18 cellular contexts compared by ENCODE assay signal in genomic region chr11:122681070-122681469, GRCh38. TPM values are rescaled to one million over a fixed set of nuclear protein-coding genes. Genes with fewer than 3 reads are reported as not detected.
DNase-seq lines count a peak whose midpoint lies in the region; ATAC-seq, FAIRE-seq and TF ChIP-seq lines count a peak whose summit lies in the region.
"Had no signal": no experiment of that assay in that cellular context is flagged by ENCODE, and none has a peak within 500 bp of the region (broad histone marks: within the 10 kb centered on the region; RNA-seq: fewer than 3 reads in every experiment).

No MANE protein-coding gene starts in this region.

- H3K4me3 ChIP-seq in SK-N-SH (ENCODE audit: low read depth in 2 of 2, low read length in 1 of 2) (no peak overlapping the region), astrocyte (ENCODE audit: insufficient read depth, low read depth, low read length) (no peak overlapping the region), neural progenitor cell (no peak overlapping the region)
- H3K4me3 ChIP-seq: Peyer's patch had no signal

- H3K27ac Mint-ChIP-seq in astrocyte (ENCODE audit: unreplicated experiment) (no peak overlapping the region), glutamatergic neuron (ENCODE audit: unreplicated experiment) (peak overlapping the region; percentile 68), neural progenitor cell (no peak overlapping the region)
- H3K27ac Mint-ChIP-seq in activated T-cell treated with anti-CD3 and anti-CD28 coated beads, Interleukin-2, amount 50 U/mL, for 72 hours = no peak overlapping the region

- H3K79me2 ChIP-seq in SK-N-SH (ENCODE audit: insufficient read depth) = peaks cover 95% of the 10 kb centered on the region
- peaks cover 80% of the 10 kb centered on the region for H3K79me2 ChIP-seq in astrocyte (ENCODE audit: insufficient read depth, low read length)
- no peaks in the 10 kb centered on the region for H3K79me2 ChIP-seq in neural progenitor cell (ENCODE audit: low read depth)

- peak; percentile 64 for FAIRE-seq in astrocyte (lab: Jason Lieb, UNC)

- no peak overlapping the region for H3K4me3 Mint-ChIP-seq in astrocyte (ENCODE audit: unreplicated experiment)
- H3K4me3 Mint-ChIP-seq in glutamatergic neuron (ENCODE audit: unreplicated experiment) = no peak overlapping the region
- H3K4me3 Mint-ChIP-seq in activated T-cell treated with anti-CD3 and anti-CD28 coated beads, Interleukin-2, amount 50 U/mL, for 72 hours = no peak overlapping the region
- no peak overlapping the region for H3K4me3 Mint-ChIP-seq in neural progenitor cell
- H3K4me3 Mint-ChIP-seq: CD14-positive monocyte had no signal

- no peak for TF ChIP-seq RAD21 in SK-N-SH (IDR thresholded peaks at IDR 0.05; ENCODE audit: low read length)

- H3K27ac ChIP-seq in SK-N-SH (ENCODE audit: low read depth in 2 of 2, low read length in 1 of 2) (peak overlapping the region in 1 of 2 experiments; percentile 34; a peak in 2 of 4 replicates), astrocyte (ENCODE audit: low read depth, low read length) (no peak overlapping the region), neural progenitor cell (no peak overlapping the region)
- H3K27ac ChIP-seq: 22Rv1, KMS-11, Peyer's patch had no signal

- no peaks in the 10 kb centered on the region for H3K9me3 Mint-ChIP-seq in astrocyte (ENCODE audit: unreplicated experiment)
- H3K9me3 Mint-ChIP-seq in glutamatergic neuron (ENCODE audit: unreplicated experiment) = no peaks in the 10 kb centered on the region
- H3K9me3 Mint-ChIP-seq in activated T-cell treated with anti-CD3 and anti-CD28 coated beads, Interleukin-2, amount 50 U/mL, for 72 hours = no peaks in the 10 kb centered on the region
- no peaks in the 10 kb centered on the region for H3K9me3 Mint-ChIP-seq in neural progenitor cell
- H3K9me3 Mint-ChIP-seq: CD14-positive monocyte had no signal

- no peak for ATAC-seq in SK-N-SH treated with all-trans-retinoic acid at 6 μM for 48 hours
- ATAC-seq in activated T-cell treated with anti-CD3 and anti-CD28 coated beads, Interleukin-2, amount 50 U/mL, for 72 hours (replicated peaks in 1 of 2) = no peak

- POLR2A ChIA-PET in SK-N-SH (lab: Yijun Ruan, JAX) = no interaction called here

- H3K36me3 Mint-ChIP-seq in astrocyte (ENCODE audit: low read depth, unreplicated experiment) = no peaks in the 10 kb centered on the region
- H3K36me3 Mint-ChIP-seq in glutamatergic neuron (ENCODE audit: unreplicated experiment) = no peaks in the 10 kb centered on the region
- H3K36me3 Mint-ChIP-seq in activated T-cell treated with anti-CD3 and anti-CD28 coated beads, Interleukin-2, amount 50 U/mL, for 72 hours (ENCODE audit: insufficient read depth in 2 of 2) = no peaks in the 10 kb centered on the region
- no peaks in the 10 kb centered on the region for H3K36me3 Mint-ChIP-seq in neural progenitor cell

- H3K9ac ChIP-seq in SK-N-SH (no peak overlapping the region), astrocyte (ENCODE audit: low read length) (no peak overlapping the region), neural progenitor cell (no peak overlapping the region)
- H3K9ac ChIP-seq: KMS-11 had no signal

- CTCF ChIA-PET in SK-N-SH (lab: Yijun Ruan, JAX) = interaction anchor here (2.2 kb wide), 1 partner anchor 11 kb away, joined by 6 read pairs; no protein-coding TSS in a partner anchor

- TF ChIP-seq CTCF in SK-N-SH (IDR thresholded peaks at IDR 0.05) (no peak), astrocyte (IDR thresholded peaks at IDR 0.05; ENCODE audit: insufficient read depth, low read depth, low read length) (no peak), glutamatergic neuron (IDR thresholded peaks at IDR 0.05; ENCODE audit: partially characterized antibody, unreplicated experiment) (no peak), neural progenitor cell (IDR thresholded peaks at IDR 0.05) (no peak)

- H3K4me1 Mint-ChIP-seq in astrocyte (ENCODE audit: low read depth, unreplicated experiment) (peaks cover 14% of the 10 kb centered on the region), glutamatergic neuron (ENCODE audit: low read depth, unreplicated experiment) (peaks cover 12% of the 10 kb centered on the region), neural progenitor cell (peaks cover 10% of the 10 kb centered on the region)
- peaks cover 40% of the 10 kb centered on the region for H3K4me1 Mint-ChIP-seq in activated T-cell treated with anti-CD3 and anti-CD28 coated beads, Interleukin-2, amount 50 U/mL, for 72 hours (ENCODE audit: low read depth)

- TF ChIP-seq EP300 in SK-N-SH (IDR thresholded peaks at IDR 0.05; ENCODE audit: borderline replicate concordance in 1 of 2, low read depth in 1 of 2, low read length in 1 of 2) = no peak

- no peaks in the 10 kb centered on the region for H3K9me2 ChIP-seq in SK-N-SH

- DNase-seq in SK-N-SH = no peak
- peak; percentile 24 for DNase-seq in astrocyte (ENCODE audit: low read depth)
- no peak for DNase-seq in glutamatergic neuron
- no peak for DNase-seq in DMS 273 (lab: John Stamatoyannopoulos, UW; ENCODE audit: unreplicated experiment)
- DNase-seq in activated T-cell treated with anti-CD3 and anti-CD28 coated beads, Interleukin-2, amount 50 U/mL, for 72 hours = no peak
- no peak for DNase-seq in neural progenitor cell (ENCODE audit: low spot score)
- DNase-seq in GOT3 (lab: John Stamatoyannopoulos, UW) = no peak
- DNase-seq: AML-193, DMS53, GDM1, H7, NCI-H1417 treated with DMSO at 0.1 percent for 48 hours, NCI-H187, Peyer's patch had no signal

- H3K4me1 ChIP-seq in SK-N-SH (ENCODE audit: control insufficient read depth in 1 of 2, insufficient read depth in 2 of 2, low read depth in 1 of 2, low read length in 1 of 2) (peaks cover 0 to 17% of the 10 kb centered on the region in 2 experiments; a peak in 1 of 4 replicates), astrocyte (ENCODE audit: insufficient read depth, low read length) (peaks cover 14% of the 10 kb centered on the region), neural progenitor cell (no peaks in the 10 kb centered on the region)
- H3K4me1 ChIP-seq: Peyer's patch had no signal

- peaks cover 4% of the 10 kb centered on the region; the same call in 1 of the 2 replicates for H4K20me1 ChIP-seq in SK-N-SH (ENCODE audit: insufficient read depth)
- peaks cover 50% of the 10 kb centered on the region for H4K20me1 ChIP-seq in astrocyte (ENCODE audit: insufficient read depth, low read length)
- no peaks in the 10 kb centered on the region for H4K20me1 ChIP-seq in neural progenitor cell (ENCODE audit: low read depth)

- no peak overlapping the region for H2AFZ ChIP-seq in SK-N-SH (ENCODE audit: low read depth)
- no peak overlapping the region for H2AFZ ChIP-seq in astrocyte (ENCODE audit: low read depth, low read length)
- H2AFZ ChIP-seq in neural progenitor cell (replicated peaks) = no peak overlapping the region

- no peaks in the 10 kb centered on the region for H3K27me3 ChIP-seq in SK-N-SH (ENCODE audit: insufficient read depth)
- no peaks in the 10 kb centered on the region for H3K27me3 ChIP-seq in astrocyte (ENCODE audit: insufficient read depth, low read length)
- no peaks in the 10 kb centered on the region for H3K27me3 ChIP-seq in neural progenitor cell
- H3K27me3 ChIP-seq: Peyer's patch had no signal

- H3K9me3 ChIP-seq in SK-N-SH = no peaks in the 10 kb centered on the region
- no peaks in the 10 kb centered on the region for H3K9me3 ChIP-seq in astrocyte (ENCODE audit: insufficient read depth, low read depth, low read length)
- H3K9me3 ChIP-seq in neural progenitor cell (ENCODE audit: low read depth) = no peaks in the 10 kb centered on the region
- H3K9me3 ChIP-seq: Peyer's patch had no signal

- H3K36me3 ChIP-seq in SK-N-SH (replicated peaks in 1 of 2; ENCODE audit: control insufficient read depth in 1 of 2, insufficient read depth in 2 of 2, low read length in 1 of 2) (no peaks in the 10 kb centered on the region), astrocyte (ENCODE audit: insufficient read depth, low read length) (no peaks in the 10 kb centered on the region), neural progenitor cell (no peaks in the 10 kb centered on the region)
- H3K36me3 ChIP-seq: Peyer's patch had no signal

- whole genome bisulfite sequencing in SK-N-SH (ENCODE audit: low lambda C conversion rate) = 56% methylated on average over 3 of the region's 3 CpGs

- H3F3A ChIP-seq in SK-N-SH (replicated peaks; ENCODE audit: insufficient read depth) (peaks cover 10% of the 10 kb centered on the region), neural progenitor cell (ENCODE audit: low read depth) (no peaks in the 10 kb centered on the region)

- no peaks in the 10 kb centered on the region for H3K27me3 Mint-ChIP-seq in astrocyte (ENCODE audit: low read depth, unreplicated experiment)
- H3K27me3 Mint-ChIP-seq in glutamatergic neuron (ENCODE audit: unreplicated experiment) = no peaks in the 10 kb centered on the region
- H3K27me3 Mint-ChIP-seq in activated T-cell treated with anti-CD3 and anti-CD28 coated beads, Interleukin-2, amount 50 U/mL, for 72 hours (ENCODE audit: low read depth) = no peaks in the 10 kb centered on the region
- H3K27me3 Mint-ChIP-seq in neural progenitor cell (ENCODE audit: insufficient read depth, low read depth) = peaks cover 3% of the 10 kb centered on the region

- H3K4me2 ChIP-seq in SK-N-SH (peak overlapping the region; percentile 16; the same call in 1 of the 2 replicates), astrocyte (ENCODE audit: low read length) (no peak overlapping the region), neural progenitor cell (no peak overlapping the region)
- H3K4me2 ChIP-seq: KMS-11 had no signal

TF ChIP-seq in SK-N-SH, 30 proteins besides CTCF, POLR2A, EP300 and RAD21 (continues in another document):
- no peak for TF ChIP-seq GABPA (IDR thresholded peaks at IDR 0.05; ENCODE audit: low read depth)
- no peak for TF ChIP-seq CHD2 (IDR thresholded peaks at IDR 0.05; ENCODE audit: low read length, partially characterized antibody)
- no peak for TF ChIP-seq TEAD4 (IDR thresholded peaks at IDR 0.05; ENCODE audit: borderline replicate concordance, insufficient read depth)
- no peak for TF ChIP-seq FOXJ3 (CRISPR knock-in tag; IDR thresholded peaks at IDR 0.05)
- TF ChIP-seq FOXM1 (IDR thresholded peaks at IDR 0.05; ENCODE audit: low read depth) = no peak
- no peak for TF ChIP-seq NFIC (IDR thresholded peaks at IDR 0.05; ENCODE audit: borderline replicate concordance)

TF ChIP-seq in SK-N-SH treated with all-trans-retinoic acid at 6 μM for 48 hours, 23 proteins besides CTCF, POLR2A, EP300 and RAD21 (continues in another document):
- TF ChIP-seq ZC3H10 (CRISPR knock-in tag; IDR thresholded peaks at IDR 0.05) (no peak), ZFP30 (CRISPR knock-in tag; IDR thresholded peaks at IDR 0.05) (no peak)

RNA-seq across cellular contexts. Expression of gene UBASH3B, which starts 25.5 kb away (rescaled TPM):
- polyA plus RNA-seq in SK-N-SH (2012; rRNA removed) = 10.4 and 11.0 TPM in 2 replicates
- 6.7 and 6.9 TPM in 2 replicates for polyA plus RNA-seq in SK-N-SH (2012; cell fraction: cytosol; rRNA removed)
- 5.0 and 8.2 TPM in 2 replicates for polyA plus RNA-seq in SK-N-SH (2012; cell fraction: nucleus; rRNA removed)
- total RNA-seq in astrocyte (62.1 and 64.0 TPM in 2 replicates), glutamatergic neuron (ENCODE audit: unreplicated experiment) (6.7 TPM), neural progenitor cell (ENCODE audit: low replicate concordance) (2.0 and 5.5 TPM in 2 replicates)
- 10 to 100 TPM in 1 of 2 donors, 1 to 10 TPM in 1; 6.9 to 18.5 TPM for total RNA-seq in activated T-cell treated with anti-CD3 and anti-CD28 coated beads, Interleukin-2, amount 50 U/mL, for 72 hours
